Comparison of ENCODE assay signal across 12 cellular contexts in the genomic region with DNA sequence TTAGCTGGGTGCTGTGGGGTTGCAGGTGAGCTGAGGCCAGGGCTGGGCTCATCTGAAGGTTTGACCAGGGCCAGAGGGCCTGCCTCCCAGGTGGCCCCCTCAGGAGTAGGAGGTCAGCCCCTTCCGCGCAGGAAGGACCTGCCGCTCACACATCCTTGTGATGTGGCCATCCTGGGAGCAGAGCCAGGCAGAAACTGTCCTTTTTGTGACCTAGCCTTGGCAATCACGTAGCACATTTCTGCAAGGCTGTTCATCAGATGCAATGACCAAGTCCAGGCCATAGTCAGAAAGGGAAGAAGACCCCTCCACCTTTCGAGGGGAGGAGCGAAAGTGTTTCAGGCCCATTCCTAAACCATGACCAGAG. TPM values are rescaled to one million over a fixed set of nuclear protein-coding genes. Genes with fewer than 3 reads are reported as not detected.
DNase-seq lines count a peak whose midpoint lies in the region; ATAC-seq, FAIRE-seq and TF ChIP-seq lines count a peak whose summit lies in the region.
"Had no signal": no experiment of that assay in that cellular context is flagged by ENCODE, and none has a peak within 500 bp of the region (broad histone marks: within the 10 kb centered on the region; RNA-seq: fewer than 3 reads in every experiment).

No MANE protein-coding gene starts in this region.

- H3K27me3 ChIP-seq in body of pancreas: no peaks in the 10 kb centered on the region
- H3K27me3 ChIP-seq: foreskin keratinocyte had no signal

- DNase-seq in GM12892 (ENCODE audit: insufficient read length) (no peak), T-helper 17 cell (no peak), fibroblast of pulmonary artery (ENCODE audit: low read depth) (peak; percentile 45), non-pigmented ciliary epithelial cell (ENCODE audit: low read depth) (peak; percentile 34), body of pancreas (no peak), NCI-H2196 (lab: John Stamatoyannopoulos, UW; ENCODE audit: unreplicated experiment) (no peak), EL (no peak)
- DNase-seq: amygdala; foreskin keratinocyte; GOT3; NK-92 treated with Interleukin-12 subunit alpha and Interleukin-12 subunit beta, amount 100 ng/mL, for 24 hours had no signal

- no peaks in the 10 kb centered on the region for H3K36me3 Mint-ChIP-seq in T-helper 17 cell (ENCODE audit: low read depth)

- H3K36me3 ChIP-seq in body of pancreas (replicated peaks in 1 of 2; ENCODE audit: insufficient read depth in 1 of 2, low read depth in 2 of 2): no peaks in the 10 kb centered on the region

- TF ChIP-seq POLR2A in GM12892 (IDR thresholded peaks at IDR 0.05; ENCODE audit: low read depth, low read length): no peak
- no peak for TF ChIP-seq POLR2A in body of pancreas (IDR thresholded peaks at IDR 0.05)

- intact Hi-C loops in body of pancreas (cut with DNase I): no loop called here

- no peaks in the 10 kb centered on the region for H3K27me3 Mint-ChIP-seq in T-helper 17 cell

- TF ChIP-seq CTCF in fibroblast of pulmonary artery (IDR thresholded peaks at IDR 0.05; ENCODE audit: low read length, missing control alignments) (no peak), body of pancreas (IDR thresholded peaks at IDR 0.05) (no peak)

- H3K27ac Mint-ChIP-seq in T-helper 17 cell: peak overlapping the region; percentile 29

- peaks cover 8% of the 10 kb centered on the region for H3K4me1 ChIP-seq in body of pancreas
- H3K4me1 ChIP-seq: foreskin keratinocyte had no signal

- H3K4me1 Mint-ChIP-seq in T-helper 17 cell: peaks cover 9% of the 10 kb centered on the region

- ATAC-seq in T-helper 17 cell (no peak), body of pancreas (no peak)
- ATAC-seq: foreskin keratinocyte had no signal

- H3K4me3 ChIP-seq in fibroblast of pulmonary artery (replicated peaks; ENCODE audit: low read depth, low read length): no peak overlapping the region
- H3K4me3 ChIP-seq in body of pancreas: no peak overlapping the region
- H3K4me3 ChIP-seq: SK-N-MC had no signal

- FAIRE-seq in GM12892 (lab: Jason Lieb, UNC): peak; percentile 48

- no peak overlapping the region for H3K27ac ChIP-seq in body of pancreas
- H3K27ac ChIP-seq: foreskin keratinocyte, SK-N-MC had no signal

- no peak overlapping the region for H3K4me3 Mint-ChIP-seq in T-helper 17 cell

- no peaks in the 10 kb centered on the region for H3K9me3 ChIP-seq in T-helper 17 cell (ENCODE audit: control insufficient read depth, low read length, poor library complexity, severe bottlenecking)
- H3K9me3 ChIP-seq in body of pancreas: no peaks in the 10 kb centered on the region

- 78 to 87% methylated on average over 5 to 6 of the region's 6 CpGs for WGBS in body of pancreas, 2 donors

RNA-seq across cellular contexts. Expression of a gene that starts 55.5 kb away (rescaled TPM):
- polyA plus RNA-seq in GM12892 (2012; ENCODE audit: missing spikeins): 24.6 TPM
- total RNA-seq in T-helper 17 cell (100 to 1,000 TPM; 107 to 122 TPM), body of pancreas (10 to 100 TPM; 10.9 to 26.4 TPM)

Comparison
In these comparisons a context has a peak if more than half of its experiments do, and no peak if none do; other contexts are left out.
1. DNase-seq: peak in fibroblast of pulmonary artery (single experiment) and non-pigmented ciliary epithelial cell (single experiment); none in GM12892 (single experiment), T-helper 17 cell (0 of 3), body of pancreas (0 of 4), NCI-H2196 (single experiment) and EL (single experiment).